ENCODE assay signal across 8 cellular contexts in genomic region chr12:121535150-121536057, GRCh38. TPM values are rescaled to one million over a fixed set of nuclear protein-coding genes. Genes with fewer than 3 reads are reported as not detected.
DNase-seq lines count a peak whose midpoint lies in the region; ATAC-seq and TF ChIP-seq lines count a peak whose summit lies in the region.

No MANE protein-coding gene starts in this region.

- H3K27me3 ChIP-seq in A673 (replicated peaks; ENCODE audit: insufficient read depth, low read depth, low read length, poor library complexity) (no peaks in the 10 kb centered on the region), muscle layer of duodenum (ENCODE audit: low read depth, low read length) (no peaks in the 10 kb centered on the region)

- H3K4me3 ChIP-seq in A673 (ENCODE audit: low read depth, low read length, poor library complexity, severe bottlenecking) (peak overlapping the region; percentile 57), HFF-Myc (replicated peaks; ENCODE audit: low read depth, low read length) (peak overlapping the region; percentile 51), muscle layer of duodenum (ENCODE audit: low read depth in 1 of 2, low read length in 2 of 2) (peak overlapping the region; percentile 61 to 77)

- intact Hi-C loops in A673 (cut with micrococcal nuclease; ENCODE audit: unreplicated experiment): no loop called here

- no peaks in the 10 kb centered on the region for H3K9me3 ChIP-seq in A673 (ENCODE audit: low read depth, low read length, poor library complexity, severe bottlenecking)
- no peaks in the 10 kb centered on the region for H3K9me3 ChIP-seq in muscle layer of duodenum (ENCODE audit: control insufficient read depth in 1 of 2, low read length in 2 of 2)

- H3K4me1 ChIP-seq in A673 (ENCODE audit: insufficient read depth, low read length, poor library complexity, severe bottlenecking): peaks cover 19% of the 10 kb centered on the region
- H3K4me1 ChIP-seq in muscle layer of duodenum (ENCODE audit: control insufficient read depth in 1 of 2, insufficient read depth in 2 of 2, low read length in 2 of 2): peaks cover 10 to 47% of the 10 kb centered on the region in 2 donors

- H3K36me3 ChIP-seq in A673 (ENCODE audit: insufficient read depth, low read length, poor library complexity, severe bottlenecking) (peaks cover 17% of the 10 kb centered on the region), muscle layer of duodenum (ENCODE audit: control insufficient read depth in 1 of 2, insufficient read depth in 2 of 2, low read length in 2 of 2) (peaks cover 0 to 6% of the 10 kb centered on the region in 2 donors)

- in situ Hi-C loops in KBM-7 (cut with MboI; ENCODE audit: low pct_unique_long_range_greater_than_20kb, low sequenced_read_pairs): no loop called here

- ATAC-seq in GM18498 (IDR thresholded peaks at IDR 0.05; ENCODE audit: unreplicated experiment): no peak

- no peak overlapping the region for H3K27ac ChIP-seq in A673 (ENCODE audit: low read depth, low read length, poor library complexity, severe bottlenecking)
- H3K27ac ChIP-seq in caudate nucleus (ENCODE audit: low read depth, low read length): peak overlapping the region; percentile 70
- H3K27ac ChIP-seq in muscle layer of duodenum (ENCODE audit: low read length): no peak overlapping the region

- DNase-seq in A673 (ENCODE audit: low spot score) (no peak), HFF-Myc (ENCODE audit: extremely low read depth, low read depth) (no peak), caudate nucleus (lab: John Stamatoyannopoulos, UW) (no peak), NCI-H510A (lab: John Stamatoyannopoulos, UW) (no peak), NCI-H524 (lab: John Stamatoyannopoulos, UW) (no peak), KBM-7 (no peak)

- no TSS peak for BruUV-seq in A673 (replicated peaks; lab: Mats Ljungman, UMichigan)

- TF ChIP-seq CTCF in A673 (conservative IDR thresholded peaks at IDR 0.05; ENCODE audit: low read depth, low read length) (no peak), HFF-Myc (IDR thresholded peaks at IDR 0.05; ENCODE audit: low read depth, low read length, missing control alignments) (no peak)

- CTCF ChIA-PET in A673 (lab: Charles Lee): no interaction called here

- POLR2A ChIA-PET in A673 (lab: Charles Lee; ENCODE audit: low non-redundant PET): no interaction called here

RNA-seq across cellular contexts. Expression of gene KDM2B, which starts 45.4 kb away (rescaled TPM):
- total RNA-seq in A673 (2021): 49.3 and 52.5 TPM in 2 replicates
